ENCODE assay signal across 8 cellular contexts in the genomic region with DNA sequence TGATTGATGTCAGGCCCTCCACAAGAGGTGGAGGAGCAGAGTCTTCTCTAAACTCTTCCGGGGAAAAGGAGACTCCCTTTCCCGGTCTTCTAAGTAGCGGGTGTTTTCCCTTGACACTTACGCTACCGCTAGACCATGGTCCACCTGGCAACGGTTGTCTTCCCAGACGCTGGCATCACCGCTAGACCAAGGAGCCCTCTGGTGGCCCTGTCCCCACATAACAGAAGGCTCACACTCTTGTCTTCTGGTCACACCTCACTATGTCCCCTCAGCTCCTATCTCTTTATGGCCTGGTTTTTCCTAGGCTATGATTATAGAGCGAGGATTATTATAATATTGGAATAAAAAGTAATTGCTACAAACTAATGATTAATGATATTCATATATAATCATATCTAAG.
DNase-seq lines count a peak whose midpoint lies in the region; FAIRE-seq and TF ChIP-seq lines count a peak whose summit lies in the region.
"Not testable (repeated sequence)": the region's sequence is repeated elsewhere in the genome, so short reads cannot be mapped to it uniquely, and the experiment has no call there.

No MANE protein-coding gene starts in this region.

- H3K9me3 ChIP-seq in BE2C; kidney (ENCODE audit: control insufficient read depth in 1 of 2, low read length in 2 of 2); prostate gland: not testable (repeated sequence)

- H3K27me3 Mint-ChIP-seq in MCF 10A (ENCODE audit: insufficient read depth, unreplicated experiment), result not testable (repeated sequence)

- not testable (repeated sequence) for H3K27me3 ChIP-seq in BE2C; prostate gland (replicated peaks; ENCODE audit: insufficient read depth)

- TF ChIP-seq CTCF in BE2C (IDR thresholded peaks at IDR 0.05; ENCODE audit: low read depth, low read length), result peak; percentile 54
- peak; percentile 64 for TF ChIP-seq CTCF in GM12872 (IDR thresholded peaks at IDR 0.05; ENCODE audit: insufficient read depth, low read depth, low read length)
- TF ChIP-seq CTCF in MCF 10A (IDR thresholded peaks at IDR 0.05; ENCODE audit: unreplicated experiment), result not testable (repeated sequence)
- TF ChIP-seq CTCF in kidney (IDR thresholded peaks at IDR 0.05; ENCODE audit: borderline replicate concordance, extremely low read depth, insufficient read depth), result peak; percentile 25
- peak in 3 of 4 experiments; percentile 16 to 29 (median 17) for TF ChIP-seq CTCF in prostate gland (IDR thresholded peaks at IDR 0.05)

- H3K4me1 Mint-ChIP-seq in MCF 10A (ENCODE audit: insufficient read depth, unreplicated experiment), result not testable (repeated sequence)

- H3K9ac ChIP-seq in kidney (ENCODE audit: low read length in 2 of 2), result not testable (repeated sequence)

- not testable (repeated sequence) for H3K36me3 Mint-ChIP-seq in MCF 10A (ENCODE audit: insufficient read depth, unreplicated experiment)

- not testable (repeated sequence) for H3K36me3 ChIP-seq in BE2C; kidney (ENCODE audit: control insufficient read depth in 1 of 2, insufficient read depth in 2 of 2, low read length in 2 of 2); prostate gland

- POLR2A ChIA-PET in MCF 10A (lab: Yijun Ruan, JAX), result not testable (repeated sequence)

- BruUV-seq in MCF 10A (replicated peaks; lab: Mats Ljungman, UMichigan), result not testable (repeated sequence)

- CTCF ChIA-PET in MCF 10A (lab: Yijun Ruan, JAX), result interaction anchor here (0.8 kb wide), 1 partner anchor 136 kb away, joined by 5 read pairs; no protein-coding TSS in a partner anchor

- TF ChIP-seq POLR2A in prostate gland (IDR thresholded peaks at IDR 0.05), result not testable (repeated sequence)

- H3K27ac Mint-ChIP-seq in MCF 10A (ENCODE audit: low read depth, unreplicated experiment), result not testable (repeated sequence)

- not testable (repeated sequence) for H3K9me3 Mint-ChIP-seq in MCF 10A (ENCODE audit: unreplicated experiment)

- intact Hi-C loops in MCF 10A (cut with micrococcal nuclease), result loop anchor here (1.0 to 2.0 kb wide), 2 partner anchors 252 to 418 kb away; no protein-coding TSS in a partner anchor
- intact Hi-C loops in kidney (cut with DNase I); prostate gland (cut with DNase I): not testable (repeated sequence)

- 64% methylated on average over 9 of the region's 9 CpGs for WGBS in prostate gland

- H3K4me3 ChIP-seq in BE2C (ENCODE audit: low read depth, low read length); kidney (ENCODE audit: low read length in 2 of 2); prostate gland: not testable (repeated sequence)

- DNase-seq in BE2C (peak; percentile 46), LoVo (ENCODE audit: low spot score) (peak; percentile 38), NCI-H510A treated with DMSO at 0.1 percent for 48 hours (lab: John Stamatoyannopoulos, UW) (peak; percentile 29), RPMI7951 (ENCODE audit: low read depth) (peak; percentile 2), MCF 10A (ENCODE audit: unreplicated experiment) (peak; percentile 31), prostate gland (ENCODE audit: low spot score) (peak; percentile 15)
- DNase-seq in kidney, result not testable (repeated sequence)

- H3K27ac ChIP-seq in kidney (ENCODE audit: low read depth in 2 of 2, low read length in 2 of 2); prostate gland: not testable (repeated sequence)

- not testable (repeated sequence) for H3K4me3 Mint-ChIP-seq in MCF 10A (ENCODE audit: unreplicated experiment)

- FAIRE-seq in kidney (lab: Jason Lieb, UNC), result not testable (repeated sequence)

- not testable (repeated sequence) for H3K4me1 ChIP-seq in BE2C; kidney (ENCODE audit: control insufficient read depth in 1 of 2, insufficient read depth in 1 of 2, low read depth in 1 of 2, low read length in 2 of 2); prostate gland (replicated peaks)
